In genomic region chr18:46001074-46001473, GRCh38 we compare ENCODE assay signal across 18 cellular contexts.
"Had no signal": no experiment of that assay in that cellular context is flagged by ENCODE, and none has a peak within 500 bp of the region (broad histone marks: within the 10 kb centered on the region; RNA-seq: fewer than 3 reads in every experiment).

No MANE protein-coding gene starts in this region.

- H3K27ac ChIP-seq: ascending aorta, brain microvascular endothelial cell, esophagus muscularis mucosa, hepatocyte, left ventricle myocardium inferior, parathyroid adenoma had no signal

- H3K27me3 Mint-ChIP-seq: natural killer cell treated with Interleukin-12 subunit alpha and Interleukin-12 subunit beta and Interleukin-15 and Interleukin-18, amount 100 ng/mL, for 72 hours had no signal

- H3K79me2 ChIP-seq: hepatocyte, parathyroid adenoma had no signal

- DNase-seq: activated gamma-delta T cell; activated naive CD4-positive, alpha-beta T cell treated with anti-CD3 and anti-CD28 coated beads, Interleukin-2, amount 50 U/mL, for 16 hours; activated T-cell treated with anti-CD3 and anti-CD28 coated beads, Interleukin-2, amount 50 U/mL, for 48 hours; brain microvascular endothelial cell; caudate nucleus; effector memory CD4-positive, alpha-beta T cell; glutamatergic neuron; left ventricle myocardium inferior; right cardiac atrium; stimulated activated CD4-positive, alpha-beta T cell treated with anti-CD3 and anti-CD28 coated beads, Interleukin-4, amount 100 ng/mL, for 24 hours; stimulated activated naive CD8-positive, alpha-beta T cell treated with anti-CD3 and anti-CD28 coated beads, Interleukin-15, Interleukin-2, amounts not matched to agents 100 U/mL and 50 U/mL, for 24 hours had no signal

- H3K36me3 ChIP-seq: brain microvascular endothelial cell, left ventricle myocardium inferior had no signal

- ATAC-seq: natural killer cell treated with Interleukin-12 subunit alpha and Interleukin-12 subunit beta and Interleukin-15 and Interleukin-18, amount 100 ng/mL, for 72 hours; right cardiac atrium; stimulated activated naive CD8-positive, alpha-beta T cell treated with anti-CD3 and anti-CD28 coated beads, Interleukin-15, Interleukin-2, amounts not matched to agents 100 U/mL and 50 U/mL, for 24 hours; WTC11 had no signal

- H2AFZ ChIP-seq: hepatocyte, parathyroid adenoma had no signal

- H3K27me3 ChIP-seq: ascending aorta, brain microvascular endothelial cell, esophagus muscularis mucosa, hepatocyte had no signal

- H3K27ac Mint-ChIP-seq: natural killer cell treated with Interleukin-12 subunit alpha and Interleukin-12 subunit beta and Interleukin-15 and Interleukin-18, amount 100 ng/mL, for 72 hours; WTC11 had no signal

- H3K9me3 Mint-ChIP-seq: natural killer cell treated with Interleukin-12 subunit alpha and Interleukin-12 subunit beta and Interleukin-15 and Interleukin-18, amount 100 ng/mL, for 72 hours had no signal

- FAIRE-seq: frontal cortex had no signal

- H3K9ac ChIP-seq: parathyroid adenoma had no signal

- H3K4me3 Mint-ChIP-seq: natural killer cell treated with Interleukin-12 subunit alpha and Interleukin-12 subunit beta and Interleukin-15 and Interleukin-18, amount 100 ng/mL, for 72 hours; WTC11 had no signal

- H3K4me2 ChIP-seq: hepatocyte had no signal

- H3K9me3 ChIP-seq: esophagus muscularis mucosa had no signal

- H3K4me3 ChIP-seq: ascending aorta, esophagus muscularis mucosa, hepatocyte, left ventricle myocardium inferior had no signal

- H3K4me1 ChIP-seq: ascending aorta, esophagus muscularis mucosa, left ventricle myocardium inferior had no signal
